Comparison of ENCODE assay signal across 8 cellular contexts in the genomic region with DNA sequence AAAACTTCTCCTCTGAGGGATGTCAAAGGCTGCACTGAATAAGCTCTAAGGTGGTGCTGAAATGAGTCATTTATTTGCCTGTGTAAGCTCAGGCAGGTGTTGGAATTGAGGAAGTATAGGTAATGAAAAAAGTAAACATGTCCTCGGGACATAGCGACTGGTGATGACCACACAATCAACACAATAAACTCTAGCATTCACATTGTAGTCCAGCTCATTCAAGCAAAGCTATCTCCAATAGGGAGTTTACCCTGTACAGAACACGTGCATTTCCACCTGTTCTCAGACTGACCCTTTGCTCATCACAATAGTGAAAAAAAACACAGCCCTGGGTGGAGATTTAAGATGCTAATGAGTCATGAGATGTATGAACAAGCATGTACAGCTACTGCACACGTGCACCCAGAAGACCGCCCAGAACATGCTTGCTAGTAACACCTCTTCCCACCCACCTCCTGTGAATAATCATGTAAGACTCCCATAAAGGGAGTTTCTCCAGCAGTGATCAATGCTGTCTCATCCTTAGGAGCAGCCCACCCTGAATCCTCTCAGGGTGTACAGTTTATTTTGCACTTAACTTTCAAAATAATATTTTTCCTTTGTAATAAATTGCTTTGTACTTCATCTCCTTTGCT. TPM values are rescaled to one million over a fixed set of nuclear protein-coding genes. Genes with fewer than 3 reads are reported as not detected.
DNase-seq lines count a peak whose midpoint lies in the region; ATAC-seq and TF ChIP-seq lines count a peak whose summit lies in the region.

No MANE protein-coding gene starts in this region.

- WGBS in endodermal cell (ENCODE audit: insufficient coverage in 1 of 2, insufficient read length in 1 of 2), 2 experiments: 59 to 60% methylated on average over 1 to 5 of the region's 5 CpGs

- peak overlapping the region; percentile 64 for H3K27ac Mint-ChIP-seq in endodermal cell
- peak overlapping the region; percentile 79 for H3K27ac Mint-ChIP-seq in osteocyte (ENCODE audit: unreplicated experiment)

- TF ChIP-seq CTCF in endodermal cell (conservative IDR thresholded peaks at IDR 0.05): no peak
- TF ChIP-seq CTCF in osteocyte (IDR thresholded peaks at IDR 0.05): no peak

- H3K27ac ChIP-seq in endodermal cell (ENCODE audit: low read depth, low read length): no peak overlapping the region

- no peaks in the 10 kb centered on the region for H3K27me3 ChIP-seq in endodermal cell (ENCODE audit: control insufficient read depth, insufficient read depth, low read length, poor library complexity, severe bottlenecking)

- H3K9ac ChIP-seq in endodermal cell (ENCODE audit: extremely low read depth, low read length, poor library complexity, severe bottlenecking): no peak overlapping the region

- H3K36me3 Mint-ChIP-seq in endodermal cell (ENCODE audit: low read depth): no peaks in the 10 kb centered on the region
- H3K36me3 Mint-ChIP-seq in osteocyte (ENCODE audit: unreplicated experiment): no peaks in the 10 kb centered on the region

- H3K4me3 Mint-ChIP-seq in endodermal cell (no peak overlapping the region), osteocyte (ENCODE audit: unreplicated experiment) (peak overlapping the region; percentile 69)

- H3K4me1 ChIP-seq in endodermal cell (ENCODE audit: control insufficient read depth, insufficient read depth, low read length): peaks cover 11% of the 10 kb centered on the region

- H3K9me3 Mint-ChIP-seq in endodermal cell (peaks cover 7% of the 10 kb centered on the region), osteocyte (ENCODE audit: unreplicated experiment) (no peaks in the 10 kb centered on the region)

- peaks cover 3% of the 10 kb centered on the region for H3K27me3 Mint-ChIP-seq in endodermal cell (ENCODE audit: insufficient read depth)
- no peaks in the 10 kb centered on the region for H3K27me3 Mint-ChIP-seq in osteocyte (ENCODE audit: unreplicated experiment)

- H3K36me3 ChIP-seq in endodermal cell (ENCODE audit: control insufficient read depth, insufficient read depth, low read length): no peaks in the 10 kb centered on the region

- peaks cover 25% of the 10 kb centered on the region for H3K4me1 Mint-ChIP-seq in endodermal cell
- H3K4me1 Mint-ChIP-seq in osteocyte (ENCODE audit: unreplicated experiment): peaks cover 23% of the 10 kb centered on the region

- ATAC-seq in HG03064 (IDR thresholded peaks at IDR 0.05; ENCODE audit: low read depth, unreplicated experiment): peak; percentile 38

- H3K9me3 ChIP-seq in endodermal cell (ENCODE audit: control insufficient read depth, low read length): no peaks in the 10 kb centered on the region

- peak; percentile 53 to 68 for DNase-seq in NOMO-1 (lab: John Stamatoyannopoulos, UW; ENCODE audit: unreplicated experiment in 2 of 2)
- DNase-seq in NOMO-1 treated with DMSO at 0.1 percent for 48 hours (lab: John Stamatoyannopoulos, UW; ENCODE audit: unreplicated experiment): no peak
- DNase-seq in NCI-H2227 (lab: John Stamatoyannopoulos, UW; ENCODE audit: unreplicated experiment): peak; percentile 26
- DNase-seq in activated CD4-positive, alpha-beta T cell treated with anti-CD3 and anti-CD28 coated beads, Interleukin-2, amount 50 U/mL, for 1 hour: peak; percentile 41
- DNase-seq in endodermal cell: no peak
- no peak for DNase-seq in osteocyte (ENCODE audit: extremely low spot score, unreplicated experiment)
- no peak for DNase-seq in GM19240 (ENCODE audit: insufficient read length, low spot score)

- H3K4me3 ChIP-seq in endodermal cell (ENCODE audit: low read length): no peak overlapping the region

RNA-seq across cellular contexts. Expression of a gene that starts 33.0 kb away (rescaled TPM):
- total RNA-seq in endodermal cell (100 to 1,000 TPM; 106 to 687 TPM), osteocyte (not detected in 2 replicates)
- 139 TPM for polyA plus RNA-seq in endodermal cell (2013, experiment 1 of 2)
- 45.7 TPM for polyA plus RNA-seq in endodermal cell (2013, experiment 2 of 2)

RNA-seq across cellular contexts. Expression of a gene that starts 45.1 kb away (rescaled TPM):
- total RNA-seq in endodermal cell (10 to 100 TPM; 10.8 to 12.5 TPM), osteocyte (8.2 and 8.8 TPM in 2 replicates)
- 10.0 TPM for polyA plus RNA-seq in endodermal cell (2013, experiment 1 of 2)
- 11.1 TPM for polyA plus RNA-seq in endodermal cell (2013, experiment 2 of 2)

RNA-seq across cellular contexts. Expression of a gene that starts 45.9 kb away (rescaled TPM):
- 10 to 100 TPM; 56.5 to 73.6 TPM for total RNA-seq in endodermal cell
- polyA plus RNA-seq in endodermal cell (2013, experiment 1 of 2): 31.6 TPM
- polyA plus RNA-seq in endodermal cell (2013, experiment 2 of 2): 31.4 TPM
- total RNA-seq in osteocyte: 16.7 and 19.0 TPM in 2 replicates

Comparison
In these comparisons a context has a peak if more than half of its experiments do, and no peak if none do; other contexts are left out.
1. DNase-seq: peak in NOMO-1 (2 of 2), NCI-H2227 (single experiment) and activated CD4-positive, alpha-beta T cell treated with anti-CD3 and anti-CD28 coated beads, Interleukin-2, amount 50 U/mL, for 1 hour (single experiment); none in NOMO-1 treated with DMSO at 0.1 percent for 48 hours (single experiment), endodermal cell (single experiment), osteocyte (single experiment) and GM19240 (single experiment).
2. RNA of a gene that starts 33.0 kb away (total RNA-seq): 106 to 687 TPM in endodermal cell; not detected in osteocyte; every median in the first group is over 10 times any median in the second.